8 cellular contexts compared by ENCODE assay signal in the genomic region with DNA sequence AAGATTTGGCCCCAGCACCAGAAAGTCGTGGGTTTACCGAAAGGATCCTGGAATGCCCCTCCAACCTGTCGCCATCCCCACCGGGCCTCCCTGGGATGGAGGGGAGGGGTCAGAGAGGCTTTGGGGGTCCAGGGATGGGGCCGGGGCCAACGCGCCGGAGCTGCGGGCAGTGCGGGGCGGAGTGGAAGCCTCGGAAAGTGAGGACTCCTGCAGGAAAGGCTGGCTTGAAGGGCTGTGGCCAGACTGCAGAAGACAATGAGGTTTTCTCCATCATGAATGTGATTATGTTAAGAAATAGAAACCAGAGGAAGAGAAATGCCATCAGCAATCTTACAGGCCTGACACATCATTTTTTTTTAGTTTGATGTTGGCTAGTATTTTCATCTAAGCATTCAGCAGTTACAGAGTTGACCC. TPM values are rescaled to one million over a fixed set of nuclear protein-coding genes. Genes with fewer than 3 reads are reported as not detected.
DNase-seq lines count a peak whose midpoint lies in the region; TF ChIP-seq lines count a peak whose summit lies in the region.

No MANE protein-coding gene starts in this region.

- no peak for TF ChIP-seq POLR2A in lower leg skin (IDR thresholded peaks at IDR 0.05)

- peak; percentile 15 for DNase-seq in DMS79 (lab: John Stamatoyannopoulos, UW)
- DNase-seq in GM20000 (ENCODE audit: low spot score): peak; percentile 58
- peak; percentile 34 for DNase-seq in HT-29 (ENCODE audit: low spot score)
- peak; percentile 0 for DNase-seq in T-helper 22 cell (ENCODE audit: low read depth)
- peak in 1 of 2 donors; percentile 87 for DNase-seq in lower leg skin (ENCODE audit: low spot score in 2 of 2)
- DNase-seq in stimulated activated CD8-positive, alpha-beta memory T cell treated with anti-CD3 and anti-CD28 coated beads, Interleukin-2, amount 100 ng/mL, for 48 hours (ENCODE audit: low read depth in 2 of 2): peak; percentile 3 to 4
- DNase-seq in NCI-H1694 (lab: John Stamatoyannopoulos, UW): no peak

- TF ChIP-seq CTCF in GM20000 (IDR thresholded peaks at IDR 0.05; ENCODE audit: extremely low read depth, missing control alignments) (no peak), lower leg skin (IDR thresholded peaks at IDR 0.05) (no peak)

- peak overlapping the region; percentile 83 for H3K27ac ChIP-seq in duodenal mucosa (ENCODE audit: low read depth, low read length)

- H3K4me3 ChIP-seq in duodenal mucosa (ENCODE audit: low read depth in 1 of 2, low read length in 2 of 2) (peak overlapping the region; percentile 88 to 97), lower leg skin (ENCODE audit: low read depth, poor library complexity, severe bottlenecking) (peak overlapping the region; percentile 77)

- WGBS in lower leg skin, 2 donors: 0 to 2% methylated on average over 10 to 12 of the region's 12 CpGs

- H3K36me3 ChIP-seq in duodenal mucosa (ENCODE audit: control insufficient read depth in 1 of 2, insufficient read depth in 2 of 2, low read length in 2 of 2): no peaks in the 10 kb centered on the region

- H3K9ac ChIP-seq in duodenal mucosa (ENCODE audit: low read depth in 1 of 2, low read length in 2 of 2): peak overlapping the region; percentile 90 to 95

- H3K9me3 ChIP-seq in duodenal mucosa (ENCODE audit: control insufficient read depth in 1 of 2, low read length in 2 of 2): no peaks in the 10 kb centered on the region

- no peaks in the 10 kb centered on the region for H3K27me3 ChIP-seq in duodenal mucosa (ENCODE audit: control insufficient read depth in 1 of 2, insufficient read depth in 2 of 2, low read length in 2 of 2)

- peaks cover 11% of the 10 kb centered on the region in 2 donors for H3K4me1 ChIP-seq in duodenal mucosa (ENCODE audit: control insufficient read depth in 1 of 2, insufficient read depth in 2 of 2, low read length in 2 of 2)

- intact Hi-C loops in lower leg skin (cut with DNase I; ENCODE audit: low total_unique reads): loop anchor here (5.0 kb wide), 1 partner anchor 1109 kb away; no protein-coding TSS in a partner anchor

RNA-seq across cellular contexts. Expression of gene YEATS2, which starts 0.7 kb away (rescaled TPM):
- total RNA-seq in HT-29 (2014; rRNA removed; shearing (Covaris generic)): 16.1 and 17.1 TPM in 2 replicates
- 10 to 100 TPM; 14.0 to 24.1 (median 16.3) TPM for total RNA-seq in lower leg skin
